In genomic region chr20:24729896-24730605, GRCh38 we compare ENCODE assay signal across 17 cellular contexts.
DNase-seq lines count a peak whose midpoint lies in the region; ATAC-seq and TF ChIP-seq lines count a peak whose summit lies in the region.
"Had no signal": no experiment of that assay in that cellular context is flagged by ENCODE, and none has a peak within 500 bp of the region (broad histone marks: within the 10 kb centered on the region; RNA-seq: fewer than 3 reads in every experiment).

No MANE protein-coding gene starts in this region.

- no peak overlapping the region for H3K27ac Mint-ChIP-seq in endodermal cell
- H3K27ac Mint-ChIP-seq: CD4-positive, alpha-beta memory T cell; GM23338; H9 had no signal

- TF ChIP-seq CTCF in endodermal cell (conservative IDR thresholded peaks at IDR 0.05) (no peak), lung (IDR thresholded peaks at IDR 0.05; ENCODE audit: control extremely low read depth, extremely low read depth) (no peak), SK-N-SH (IDR thresholded peaks at IDR 0.05) (no peak)

- H3K9ac ChIP-seq in endodermal cell (ENCODE audit: extremely low read depth, low read length, poor library complexity, severe bottlenecking) (no peak overlapping the region), SK-N-SH (no peak overlapping the region)

- WGBS in endodermal cell (ENCODE audit: insufficient coverage in 1 of 2, insufficient read length in 1 of 2), 2 experiments: 94 to 97% methylated on average over 3 to 17 of the region's 17 CpGs
- WGBS in lung, 2 donors: 87 to 92% methylated on average over 15 to 17 of the region's 17 CpGs
- WGBS in SK-N-SH (ENCODE audit: low lambda C conversion rate): 62% methylated on average over 13 of the region's 17 CpGs

- H3K9me2 ChIP-seq in SK-N-SH: no peaks in the 10 kb centered on the region

- no peak overlapping the region for H3K4me3 Mint-ChIP-seq in endodermal cell
- H3K4me3 Mint-ChIP-seq: CD4-positive, alpha-beta memory T cell; GM23338; H9 had no signal

- intact Hi-C loops in sciatic nerve (cut with DNase I): no loop called here

- POLR2A ChIA-PET in SK-N-SH (lab: Yijun Ruan, JAX): no interaction called here

- H3K4me1 Mint-ChIP-seq in endodermal cell: peaks cover 13% of the 10 kb centered on the region
- H3K4me1 Mint-ChIP-seq: CD4-positive, alpha-beta memory T cell had no signal

- no peak for TF ChIP-seq EP300 in SK-N-SH (IDR thresholded peaks at IDR 0.05; ENCODE audit: borderline replicate concordance in 1 of 2, low read depth in 1 of 2, low read length in 1 of 2)

- H3K4me2 ChIP-seq in SK-N-SH: no peak overlapping the region
- H3K4me2 ChIP-seq: GM23338 had no signal

- H3K9me3 ChIP-seq in endodermal cell (ENCODE audit: control insufficient read depth, low read length) (no peaks in the 10 kb centered on the region), lung (ENCODE audit: control insufficient read depth in 2 of 2, insufficient read depth in 1 of 2, low read length in 1 of 2) (peaks cover 0 to 7% of the 10 kb centered on the region in 2 donors), SK-N-SH (no peaks in the 10 kb centered on the region)

- DNase-seq in activated CD8-positive, alpha-beta memory T cell treated with anti-CD3 and anti-CD28 coated beads, Interleukin-2, amount 50 U/mL, for 48 hours: peak; percentile 29
- DNase-seq in activated CD8-positive, alpha-beta memory T cell treated with anti-CD3 and anti-CD28 coated beads, Interleukin-2, amount 50 U/mL, for 4 hours: no peak
- DNase-seq in endodermal cell: peak; percentile 10
- DNase-seq in lung (ENCODE audit: low spot score): peak; percentile 18
- DNase-seq in sciatic nerve (ENCODE audit: low spot score): peak; percentile 38
- no peak for DNase-seq in SK-N-SH
- DNase-seq: C1 segment of cervical spinal cord; Calu3; CD4-positive, alpha-beta memory T cell; COR-L47; DMS53; DMS79 treated with DMSO at 0.1 percent for 48 hours; GF-D8; H9 had no signal

- H3K79me2 ChIP-seq in SK-N-SH (ENCODE audit: insufficient read depth): no peaks in the 10 kb centered on the region

- H3K4me1 ChIP-seq in endodermal cell (ENCODE audit: control insufficient read depth, insufficient read depth, low read length) (peaks cover 4% of the 10 kb centered on the region), lung (ENCODE audit: control insufficient read depth in 2 of 2, insufficient read depth in 2 of 2, low read length in 2 of 2) (no peaks in the 10 kb centered on the region), SK-N-SH (ENCODE audit: control insufficient read depth in 1 of 2, insufficient read depth in 2 of 2, low read depth in 1 of 2, low read length in 1 of 2) (peaks cover 0 to 2% of the 10 kb centered on the region in 2 experiments; a peak in 1 of 4 replicates)

- TF ChIP-seq RAD21 in SK-N-SH (IDR thresholded peaks at IDR 0.05; ENCODE audit: low read length): no peak

- H2AFZ ChIP-seq in SK-N-SH (ENCODE audit: low read depth): no peak overlapping the region
- H2AFZ ChIP-seq: GM23338 had no signal

- CTCF ChIA-PET in SK-N-SH (lab: Yijun Ruan, JAX): no interaction called here

- H3K36me3 ChIP-seq in endodermal cell (ENCODE audit: control insufficient read depth, insufficient read depth, low read length) (no peaks in the 10 kb centered on the region), lung (ENCODE audit: control insufficient read depth in 2 of 2, insufficient read depth in 2 of 2, low read length in 2 of 2) (no peaks in the 10 kb centered on the region), SK-N-SH (replicated peaks in 1 of 2; ENCODE audit: control insufficient read depth in 1 of 2, insufficient read depth in 2 of 2, low read length in 1 of 2) (no peaks in the 10 kb centered on the region)

- H3K36me3 Mint-ChIP-seq in endodermal cell (ENCODE audit: low read depth): no peaks in the 10 kb centered on the region
- H3K36me3 Mint-ChIP-seq: CD4-positive, alpha-beta memory T cell had no signal

- H3K4me3 ChIP-seq in endodermal cell (ENCODE audit: low read length): no peak overlapping the region
- H3K4me3 ChIP-seq in lung: no peak overlapping the region
- H3K4me3 ChIP-seq in SK-N-SH (ENCODE audit: low read depth in 2 of 2, low read length in 1 of 2): no peak overlapping the region
- H3K4me3 ChIP-seq: GM23338 had no signal

- H4K20me1 ChIP-seq in SK-N-SH (ENCODE audit: insufficient read depth): no peaks in the 10 kb centered on the region

- ATAC-seq in lung (ENCODE audit: insufficient read depth, low FRiP score) (no peak), sciatic nerve (no peak), HG03469 (IDR thresholded peaks at IDR 0.05; ENCODE audit: unreplicated experiment) (no peak)
- ATAC-seq: GM23338, HCT116 had no signal

- H3K9me3 Mint-ChIP-seq in endodermal cell: no peaks in the 10 kb centered on the region
- H3K9me3 Mint-ChIP-seq: CD4-positive, alpha-beta memory T cell; GM23338; H9 had no signal

- H3K27ac ChIP-seq in endodermal cell (ENCODE audit: low read depth, low read length) (no peak overlapping the region), lung (ENCODE audit: low read depth in 1 of 2, low read length in 1 of 2) (no peak overlapping the region), SK-N-SH (ENCODE audit: low read depth in 2 of 2, low read length in 1 of 2) (no peak overlapping the region)

- H3K27me3 ChIP-seq in endodermal cell (ENCODE audit: control insufficient read depth, insufficient read depth, low read length, poor library complexity, severe bottlenecking): no peaks in the 10 kb centered on the region
- H3K27me3 ChIP-seq in lung (ENCODE audit: control insufficient read depth, insufficient read depth): no peaks in the 10 kb centered on the region
- H3K27me3 ChIP-seq in SK-N-SH (ENCODE audit: insufficient read depth): no peaks in the 10 kb centered on the region

- no peaks in the 10 kb centered on the region for H3F3A ChIP-seq in SK-N-SH (replicated peaks; ENCODE audit: insufficient read depth)

- H3K27me3 Mint-ChIP-seq in endodermal cell (ENCODE audit: insufficient read depth): peaks cover 2% of the 10 kb centered on the region

TF ChIP-seq in SK-N-SH, 30 proteins besides CTCF, POLR2A, EP300 and RAD21:
- TF ChIP-seq POLR2AphosphoS5 (IDR thresholded peaks at IDR 0.05; ENCODE audit: low read depth, low read length): no peak
- no peak for TF ChIP-seq GATA2 (CRISPR knock-in tag; IDR thresholded peaks at IDR 0.05)
- no peak for TF ChIP-seq CHD2 (IDR thresholded peaks at IDR 0.05; ENCODE audit: low read length, partially characterized antibody)
- no peak for TF ChIP-seq USF2 (IDR thresholded peaks at IDR 0.05; ENCODE audit: borderline replicate concordance, low read depth, low read length)

Comparison
In these comparisons a context has a peak if more than half of its experiments do, and no peak if none do; other contexts are left out.
1. DNase-seq: peak in activated CD8-positive, alpha-beta memory T cell treated with anti-CD3 and anti-CD28 coated beads, Interleukin-2, amount 50 U/mL, for 48 hours (single experiment), endodermal cell (single experiment), lung (single experiment) and sciatic nerve (single experiment); none in activated CD8-positive, alpha-beta memory T cell treated with anti-CD3 and anti-CD28 coated beads, Interleukin-2, amount 50 U/mL, for 4 hours (single experiment) and SK-N-SH (single experiment).